ENCODE assay signal across 9 cellular contexts in the genomic region with DNA sequence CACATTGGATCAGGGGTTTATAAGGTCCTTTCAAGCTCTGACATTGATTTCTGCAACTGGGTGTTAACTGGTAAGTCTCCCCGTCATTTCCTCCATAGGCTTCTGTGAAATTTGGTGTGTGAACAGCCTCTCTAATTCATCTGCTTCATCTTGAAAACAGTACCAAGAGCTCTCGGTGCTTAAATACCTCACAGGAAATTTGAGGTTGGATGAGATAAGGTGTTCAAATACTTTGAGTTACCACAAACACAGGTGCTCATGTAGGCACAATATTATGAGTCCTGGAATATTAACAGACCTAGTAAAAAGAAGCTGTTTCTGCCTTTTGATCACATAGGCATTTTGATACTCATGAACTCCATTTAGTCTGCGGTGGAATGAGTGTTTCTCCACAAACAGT.
A peak's percentile ranks its signal among the peaks of the same experiment; 100 is the strongest.
DNase-seq lines count a peak whose midpoint lies in the region; ATAC-seq, FAIRE-seq and TF ChIP-seq lines count a peak whose summit lies in the region.
"Had no signal": no experiment of that assay in that cellular context is flagged by ENCODE, and none has a peak within 500 bp of the region (broad histone marks: within the 10 kb centered on the region; RNA-seq: fewer than 3 reads in every experiment).

No MANE protein-coding gene starts in this region.

- no peaks in the 10 kb centered on the region for H3K27me3 ChIP-seq in upper lobe of left lung

- H3K36me3 Mint-ChIP-seq in activated naive CD8-positive, alpha-beta T cell treated with anti-CD3 and anti-CD28 coated beads, Interleukin-2, amount 50 U/mL, for 24 hours (ENCODE audit: low read depth): peaks cover 28% of the 10 kb centered on the region

- H3K27ac Mint-ChIP-seq in activated naive CD8-positive, alpha-beta T cell treated with anti-CD3 and anti-CD28 coated beads, Interleukin-2, amount 50 U/mL, for 24 hours: peak overlapping the region; percentile 98

- H3K4me1 Mint-ChIP-seq in activated naive CD8-positive, alpha-beta T cell treated with anti-CD3 and anti-CD28 coated beads, Interleukin-2, amount 50 U/mL, for 24 hours: peaks cover 80% of the 10 kb centered on the region

- peak; percentile 56 for FAIRE-seq in GM12892 (lab: Jason Lieb, UNC)
- FAIRE-seq: colon had no signal

- no peak overlapping the region for H3K4me3 ChIP-seq in upper lobe of left lung

- H3K27me3 Mint-ChIP-seq in activated naive CD8-positive, alpha-beta T cell treated with anti-CD3 and anti-CD28 coated beads, Interleukin-2, amount 50 U/mL, for 24 hours: no peaks in the 10 kb centered on the region

- H3K4me3 Mint-ChIP-seq in activated naive CD8-positive, alpha-beta T cell treated with anti-CD3 and anti-CD28 coated beads, Interleukin-2, amount 50 U/mL, for 24 hours: peak overlapping the region; percentile 41

- no peak for TF ChIP-seq CTCF in upper lobe of left lung (IDR thresholded peaks at IDR 0.05)

- no peak for TF ChIP-seq EP300 in upper lobe of left lung (IDR thresholded peaks at IDR 0.05)

- no peaks in the 10 kb centered on the region for H3K9me3 ChIP-seq in upper lobe of left lung

- ATAC-seq in GM19463 (IDR thresholded peaks at IDR 0.05; ENCODE audit: unreplicated experiment) (peak; percentile 67), HG03354 (IDR thresholded peaks at IDR 0.05; ENCODE audit: poor library complexity, severe bottlenecking, unreplicated experiment) (peak; percentile 79), upper lobe of left lung (ENCODE audit: low FRiP score in 2 of 2) (no peak)
- ATAC-seq in activated naive CD8-positive, alpha-beta T cell treated with anti-CD3 and anti-CD28 coated beads, Interleukin-2, amount 50 U/mL, for 24 hours: peak; percentile 64

- DNase-seq in GM12892 (ENCODE audit: insufficient read length): peak; percentile 31
- no peak for DNase-seq in activated naive CD8-positive, alpha-beta T cell treated with anti-CD3 and anti-CD28 coated beads, Interleukin-2, amount 50 U/mL, for 24 hours
- no peak for DNase-seq in DMS 273 (lab: John Stamatoyannopoulos, UW; ENCODE audit: unreplicated experiment)
- no peak for DNase-seq in medulla oblongata (ENCODE audit: extremely low spot score)
- DNase-seq in putamen (ENCODE audit: low spot score): no peak
- no peak for DNase-seq in upper lobe of left lung

- no peaks in the 10 kb centered on the region for H3K4me1 ChIP-seq in upper lobe of left lung

- no peaks in the 10 kb centered on the region for H3K36me3 ChIP-seq in upper lobe of left lung

- H3K27ac ChIP-seq in upper lobe of left lung: no peak overlapping the region

- H3K9me3 Mint-ChIP-seq in activated naive CD8-positive, alpha-beta T cell treated with anti-CD3 and anti-CD28 coated beads, Interleukin-2, amount 50 U/mL, for 24 hours: peaks cover 23% of the 10 kb centered on the region

- 39 to 44% methylated on average over 3 of the region's 3 CpGs for WGBS in upper lobe of left lung, 2 donors

- TF ChIP-seq POLR2A in GM12892 (IDR thresholded peaks at IDR 0.05; ENCODE audit: low read depth, low read length) (no peak), upper lobe of left lung (IDR thresholded peaks at IDR 0.05) (no peak)

Comparison
In these comparisons a context has a peak if more than half of its experiments do, and no peak if none do; other contexts are left out.
1. ATAC-seq: peak in GM19463 (single experiment), HG03354 (single experiment) and activated naive CD8-positive, alpha-beta T cell treated with anti-CD3 and anti-CD28 coated beads, Interleukin-2, amount 50 U/mL, for 24 hours (single experiment); none in upper lobe of left lung (0 of 2).